8 cellular contexts compared by ENCODE assay signal in the genomic region with DNA sequence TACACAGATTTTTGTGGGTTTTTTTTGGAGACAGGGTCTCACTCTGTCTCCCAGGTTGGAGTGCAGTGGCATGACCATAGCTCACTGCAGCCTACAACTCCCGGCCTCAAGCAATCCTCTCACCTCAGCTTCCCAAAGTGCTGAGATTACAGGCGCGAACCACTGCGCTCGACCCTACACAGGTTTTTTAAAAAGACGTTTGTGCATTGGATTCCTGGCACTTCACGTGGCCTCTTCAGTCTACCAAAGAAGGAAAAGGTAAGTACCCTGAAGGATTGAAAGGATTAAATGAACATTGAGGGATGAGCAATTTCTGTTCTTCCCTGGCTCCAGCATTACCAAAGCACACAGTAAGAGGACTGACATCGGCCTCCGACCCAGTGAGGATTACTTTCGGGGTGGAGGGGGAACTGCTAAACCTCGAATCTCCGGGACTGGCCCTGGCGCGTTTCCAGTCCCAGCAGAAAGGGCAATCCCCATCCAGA. TPM values are rescaled to one million over a fixed set of nuclear protein-coding genes. Genes with fewer than 3 reads are reported as not detected.
A peak's percentile ranks its signal among the peaks of the same experiment; 100 is the strongest.
DNase-seq lines count a peak whose midpoint lies in the region; ATAC-seq and TF ChIP-seq lines count a peak whose summit lies in the region.

No MANE protein-coding gene starts in this region.

- peak overlapping the region; percentile 88 for H2AFZ ChIP-seq in neural progenitor cell (replicated peaks)

- H3K27ac ChIP-seq in CD4-positive, CD25-positive, alpha-beta regulatory T cell (ENCODE audit: insufficient read depth, low read length, poor library complexity, severe bottlenecking): peak overlapping the region; percentile 94
- H3K27ac ChIP-seq in ectodermal cell (ENCODE audit: insufficient read depth, low read depth, low read length, poor library complexity, severe bottlenecking) (no peak overlapping the region), neural progenitor cell (no peak overlapping the region)

- no peaks in the 10 kb centered on the region for H3K27me3 ChIP-seq in CD4-positive, CD25-positive, alpha-beta regulatory T cell (ENCODE audit: control insufficient read depth, insufficient read depth, low read length)
- H3K27me3 ChIP-seq in ectodermal cell (ENCODE audit: control insufficient read depth, insufficient read depth, low read length, poor library complexity, severe bottlenecking) (no peaks in the 10 kb centered on the region), neural progenitor cell (no peaks in the 10 kb centered on the region)

- H3K4me1 Mint-ChIP-seq in CD4-positive, CD25-positive, alpha-beta regulatory T cell: peaks cover 22 to 73% (median 48%) of the 10 kb centered on the region in 4 donors
- peaks cover 29% of the 10 kb centered on the region for H3K4me1 Mint-ChIP-seq in neural progenitor cell

- no peaks in the 10 kb centered on the region for H3K27me3 Mint-ChIP-seq in CD4-positive, CD25-positive, alpha-beta regulatory T cell
- peaks cover 9% of the 10 kb centered on the region for H3K27me3 Mint-ChIP-seq in neural progenitor cell (ENCODE audit: insufficient read depth, low read depth)

- peaks cover 2% of the 10 kb centered on the region for H3K36me3 ChIP-seq in CD4-positive, CD25-positive, alpha-beta regulatory T cell (ENCODE audit: control insufficient read depth, insufficient read depth, low read length)
- H3K36me3 ChIP-seq in ectodermal cell (ENCODE audit: control insufficient read depth, insufficient read depth, low read length) (peaks cover 4% of the 10 kb centered on the region), neural progenitor cell (no peaks in the 10 kb centered on the region)

- peaks cover 45% of the 10 kb centered on the region for H3K79me2 ChIP-seq in neural progenitor cell (ENCODE audit: low read depth)

- peak overlapping the region; percentile 95 to 99 (median 97) for H3K27ac Mint-ChIP-seq in CD4-positive, CD25-positive, alpha-beta regulatory T cell
- peak overlapping the region; percentile 44 for H3K27ac Mint-ChIP-seq in neural progenitor cell

- H3K36me3 Mint-ChIP-seq in CD4-positive, CD25-positive, alpha-beta regulatory T cell: peaks cover 3% of the 10 kb centered on the region
- H3K36me3 Mint-ChIP-seq in neural progenitor cell: peaks cover 2% of the 10 kb centered on the region

- DNase-seq in CD4-positive, CD25-positive, alpha-beta regulatory T cell: no peak
- DNase-seq in LNCaP clone FGC (ENCODE audit: low read depth) (no peak), neural progenitor cell (ENCODE audit: low spot score) (no peak), NCI-H774 (lab: John Stamatoyannopoulos, UW) (no peak), GM13976 (ENCODE audit: low spot score) (no peak)
- DNase-seq in stimulated activated CD4-positive, alpha-beta T cell treated with anti-CD3 and anti-CD28 coated beads, Interleukin-1b, Interleukin-23, amount 100 ng/mL, for 48 hours: no peak

- in situ Hi-C loops in GM13976 (cut with MboI; ENCODE audit: low sequenced_read_pairs, unreplicated experiment): no loop called here

- H4K20me1 ChIP-seq in neural progenitor cell (ENCODE audit: low read depth): peaks cover 43% of the 10 kb centered on the region

- no peak for ATAC-seq in CD4-positive, CD25-positive, alpha-beta regulatory T cell (ENCODE audit: low read depth in 2 of 2)
- ATAC-seq in HG03439 (IDR thresholded peaks at IDR 0.05; ENCODE audit: unreplicated experiment): no peak

- peaks cover 9% of the 10 kb centered on the region for H3F3A ChIP-seq in neural progenitor cell (ENCODE audit: low read depth)

- no peaks in the 10 kb centered on the region for H3K9me3 ChIP-seq in CD4-positive, CD25-positive, alpha-beta regulatory T cell (ENCODE audit: control insufficient read depth in 2 of 2, low read length in 2 of 2)
- H3K9me3 ChIP-seq in ectodermal cell (ENCODE audit: control insufficient read depth, low read length): no peaks in the 10 kb centered on the region
- no peaks in the 10 kb centered on the region for H3K9me3 ChIP-seq in neural progenitor cell (ENCODE audit: low read depth)

- TF ChIP-seq CTCF in LNCaP clone FGC (IDR thresholded peaks at IDR 0.05; ENCODE audit: control insufficient read depth, extremely low read depth, insufficient read depth): no peak
- TF ChIP-seq CTCF in neural progenitor cell (IDR thresholded peaks at IDR 0.05): no peak
- no peak for TF ChIP-seq CTCF in GM13976 (IDR thresholded peaks at IDR 0.05; ENCODE audit: borderline replicate concordance, control extremely low read depth, extremely low read depth, insufficient read depth, missing control alignments)

- peak overlapping the region; percentile 85 for H3K4me3 ChIP-seq in CD4-positive, CD25-positive, alpha-beta regulatory T cell (ENCODE audit: low read depth, low read length)
- peak overlapping the region; percentile 86 for H3K4me3 ChIP-seq in LNCaP clone FGC (ENCODE audit: low read depth, low read length)
- peak overlapping the region; percentile 96 for H3K4me3 ChIP-seq in ectodermal cell (ENCODE audit: insufficient read depth, low read depth, low read length)
- peak overlapping the region; percentile 81 for H3K4me3 ChIP-seq in neural progenitor cell

- 22 to 25% methylated on average over 14 of the region's 14 CpGs for WGBS in ectodermal cell, 2 experiments

- H3K4me2 ChIP-seq in neural progenitor cell: peak overlapping the region; percentile 79

- peaks cover 44% of the 10 kb centered on the region for H3K4me1 ChIP-seq in CD4-positive, CD25-positive, alpha-beta regulatory T cell (ENCODE audit: control insufficient read depth, insufficient read depth, low read length, poor library complexity, severe bottlenecking)
- peaks cover 14% of the 10 kb centered on the region for H3K4me1 ChIP-seq in ectodermal cell (ENCODE audit: control insufficient read depth, insufficient read depth, low read length)
- H3K4me1 ChIP-seq in neural progenitor cell: peaks cover 24% of the 10 kb centered on the region

- peak overlapping the region; percentile 94 to 99 (median 96) for H3K4me3 Mint-ChIP-seq in CD4-positive, CD25-positive, alpha-beta regulatory T cell
- peak overlapping the region; percentile 89 for H3K4me3 Mint-ChIP-seq in neural progenitor cell

- no peak overlapping the region for H3K9ac ChIP-seq in neural progenitor cell

- no peaks in the 10 kb centered on the region for H3K9me3 Mint-ChIP-seq in CD4-positive, CD25-positive, alpha-beta regulatory T cell
- no peaks in the 10 kb centered on the region for H3K9me3 Mint-ChIP-seq in neural progenitor cell

RNA-seq across cellular contexts. Expression of gene YWHAB, which starts 0.6 kb away (rescaled TPM):
- 303 TPM for total RNA-seq in CD4-positive, CD25-positive, alpha-beta regulatory T cell
- polyA plus RNA-seq in CD4-positive, CD25-positive, alpha-beta regulatory T cell: 100 to 1,000 TPM; 567 to 927 (median 748) TPM
- 216 TPM for polyA plus RNA-seq in ectodermal cell (2013, experiment 1 of 4)
- 216 TPM for polyA plus RNA-seq in ectodermal cell (2013, experiment 2 of 4)
- 154 TPM for polyA plus RNA-seq in ectodermal cell (2013, experiment 3 of 4)
- 168 TPM for polyA plus RNA-seq in ectodermal cell (2013, experiment 4 of 4)
- total RNA-seq in neural progenitor cell (ENCODE audit: low replicate concordance): 99.4 and 107 TPM in 2 replicates

RNA-seq across cellular contexts. Expression of gene PABPC1L, which starts 24.9 kb away (rescaled TPM):
- total RNA-seq in CD4-positive, CD25-positive, alpha-beta regulatory T cell: 66.1 TPM
- polyA plus RNA-seq in CD4-positive, CD25-positive, alpha-beta regulatory T cell: under 1 TPM in 2 of 4 donors, not detected in 2; 0.12 to 0.68 TPM
- 77.1 TPM for polyA plus RNA-seq in ectodermal cell (2013, experiment 1 of 4)
- 67.8 TPM for polyA plus RNA-seq in ectodermal cell (2013, experiment 2 of 4)
- polyA plus RNA-seq in ectodermal cell (2013, experiment 3 of 4): 54.8 TPM
- 55.8 TPM for polyA plus RNA-seq in ectodermal cell (2013, experiment 4 of 4)
- total RNA-seq in neural progenitor cell (ENCODE audit: low replicate concordance): 45.3 and 56.3 TPM in 2 replicates
